ENCODE assay signal across 1 cellular context in the genomic region with DNA sequence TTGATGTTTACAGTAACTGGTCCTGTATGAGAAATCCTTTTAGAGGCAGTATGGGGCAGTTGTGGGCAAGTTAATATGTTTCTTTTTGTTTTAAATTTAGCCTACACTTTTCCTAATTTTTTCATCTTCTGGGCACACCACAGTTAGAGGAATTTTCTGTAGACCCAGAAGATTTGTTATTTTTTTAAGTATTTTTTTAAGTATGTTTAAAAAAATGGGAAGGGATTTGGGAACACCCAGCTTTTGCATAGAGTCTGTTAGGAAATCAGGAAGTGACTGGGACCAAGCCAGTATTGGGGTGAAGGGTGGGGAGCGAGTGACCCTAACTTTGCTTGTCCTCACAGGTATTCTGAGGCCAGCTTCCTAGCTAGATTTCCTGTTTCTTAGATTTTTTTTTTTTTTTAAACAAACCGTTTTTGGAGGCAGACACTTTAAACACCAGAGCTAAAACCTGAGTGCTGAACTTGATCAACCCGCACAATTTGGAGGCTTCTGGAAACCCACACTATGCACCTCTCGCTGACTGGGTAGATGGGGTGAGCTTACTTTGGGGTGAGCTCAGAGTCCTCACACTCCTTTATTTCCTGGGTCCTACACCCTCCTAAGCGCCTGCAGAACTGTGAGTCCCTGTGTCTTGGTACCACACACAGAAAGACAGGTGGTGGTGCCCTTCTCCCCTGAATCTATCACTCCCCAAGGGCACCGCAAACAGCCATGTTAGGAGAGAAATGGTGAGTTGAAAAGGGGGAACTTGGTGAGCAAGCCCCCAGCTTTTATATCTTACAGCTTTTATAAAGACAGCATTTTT.
A peak's percentile ranks its signal among the peaks of the same experiment; 100 is the strongest.
TF ChIP-seq lines count a peak whose summit lies in the region.

No MANE protein-coding gene starts in this region.

TF ChIP-seq in HepG2, 621 proteins besides CTCF, POLR2A, EP300 and RAD21 (continued from another document):
- TF ChIP-seq ZNF75D (CRISPR knock-in tag; IDR thresholded peaks at IDR 0.05; ENCODE audit: borderline replicate concordance) (no peak), ZNF770 (CRISPR knock-in tag; IDR thresholded peaks at IDR 0.05) (no peak), STAG1 (CRISPR knock-in tag; IDR thresholded peaks at IDR 0.05) (0 out of 2 replicates have a peak, but pooled peaks have one; percentile 20), ZNF749 (CRISPR knock-in tag; IDR thresholded peaks at IDR 0.05; ENCODE audit: borderline replicate concordance) (no peak), HNF4A (CRISPR knock-in tag; IDR thresholded peaks at IDR 0.05) (no peak), KLF6 (CRISPR knock-in tag; IDR thresholded peaks at IDR 0.05) (no peak), HIVEP1 (CRISPR knock-in tag; IDR thresholded peaks at IDR 0.05) (no peak), RBFOX2 (IDR thresholded peaks at IDR 0.05; ENCODE audit: low read depth, low read length) (0 out of 2 replicates have a peak, but pooled peaks have one; percentile 1), ZNF841 (CRISPR knock-in tag; IDR thresholded peaks at IDR 0.05; ENCODE audit: borderline replicate concordance) (no peak), RNF219 (CRISPR knock-in tag; IDR thresholded peaks at IDR 0.05) (no peak)
- TF ChIP-seq, protein P1, sequence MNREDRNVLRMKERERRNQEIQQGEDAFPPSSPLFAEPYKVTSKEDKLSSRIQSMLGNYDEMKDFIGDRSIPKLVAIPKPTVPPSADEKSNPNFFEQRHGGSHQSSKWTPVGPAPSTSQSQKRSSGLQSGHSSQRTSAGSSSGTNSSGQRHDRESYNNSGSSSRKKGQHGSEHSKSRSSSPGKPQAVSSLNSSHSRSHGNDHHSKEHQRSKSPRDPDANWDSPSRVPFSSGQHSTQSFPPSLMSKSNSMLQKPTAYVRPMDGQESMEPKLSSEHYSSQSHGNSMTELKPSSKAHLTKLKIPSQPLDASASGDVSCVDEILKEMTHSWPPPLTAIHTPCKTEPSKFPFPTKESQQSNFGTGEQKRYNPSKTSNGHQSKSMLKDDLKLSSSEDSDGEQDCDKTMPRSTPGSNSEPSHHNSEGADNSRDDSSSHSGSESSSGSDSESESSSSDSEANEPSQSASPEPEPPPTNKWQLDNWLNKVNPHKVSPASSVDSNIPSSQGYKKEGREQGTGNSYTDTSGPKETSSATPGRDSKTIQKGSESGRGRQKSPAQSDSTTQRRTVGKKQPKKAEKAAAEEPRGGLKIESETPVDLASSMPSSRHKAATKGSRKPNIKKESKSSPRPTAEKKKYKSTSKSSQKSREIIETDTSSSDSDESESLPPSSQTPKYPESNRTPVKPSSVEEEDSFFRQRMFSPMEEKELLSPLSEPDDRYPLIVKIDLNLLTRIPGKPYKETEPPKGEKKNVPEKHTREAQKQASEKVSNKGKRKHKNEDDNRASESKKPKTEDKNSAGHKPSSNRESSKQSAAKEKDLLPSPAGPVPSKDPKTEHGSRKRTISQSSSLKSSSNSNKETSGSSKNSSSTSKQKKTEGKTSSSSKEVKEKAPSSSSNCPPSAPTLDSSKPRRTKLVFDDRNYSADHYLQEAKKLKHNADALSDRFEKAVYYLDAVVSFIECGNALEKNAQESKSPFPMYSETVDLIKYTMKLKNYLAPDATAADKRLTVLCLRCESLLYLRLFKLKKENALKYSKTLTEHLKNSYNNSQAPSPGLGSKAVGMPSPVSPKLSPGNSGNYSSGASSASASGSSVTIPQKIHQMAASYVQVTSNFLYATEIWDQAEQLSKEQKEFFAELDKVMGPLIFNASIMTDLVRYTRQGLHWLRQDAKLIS (CRISPR knock-in tag; IDR thresholded peaks at IDR 0.05), result no peak
